In genomic region chr7:29564455-29565185, GRCh38 we compare ENCODE assay signal across 8 cellular contexts. TPM values are rescaled to one million over a fixed set of nuclear protein-coding genes. Genes with fewer than 3 reads are reported as not detected.
DNase-seq lines count a peak whose midpoint lies in the region; ATAC-seq and TF ChIP-seq lines count a peak whose summit lies in the region.

No MANE protein-coding gene starts in this region.

- H3K36me3 ChIP-seq in RWPE2 (ENCODE audit: low read depth): no peaks in the 10 kb centered on the region
- H3K36me3 ChIP-seq in lower lobe of right lung: no peaks in the 10 kb centered on the region
- no peaks in the 10 kb centered on the region for H3K36me3 ChIP-seq in testis (ENCODE audit: low read depth, missing control alignments)

- DNase-seq in stimulated activated CD4-positive, alpha-beta T cell treated with anti-CD3 and anti-CD28 coated beads, Interleukin-15, amount 100 ng/mL, for 24 hours: peak; percentile 18
- no peak for DNase-seq in stimulated activated CD4-positive, alpha-beta T cell treated with anti-CD3 and anti-CD28 coated beads, Interleukin-2, amount 100 ng/mL, for 48 hours
- peak; percentile 72 for DNase-seq in RWPE2 (ENCODE audit: low spot score)
- no peak for DNase-seq in effector memory CD8-positive, alpha-beta T cell
- DNase-seq in lower lobe of right lung: peak; percentile 76
- peak; percentile 61 for DNase-seq in testis
- DNase-seq in NCI-H2171 treated with DMSO at 0.1 percent for 48 hours (lab: John Stamatoyannopoulos, UW): no peak

- no peak for TF ChIP-seq CTCF in RWPE2 (IDR thresholded peaks at IDR 0.05; ENCODE audit: poor library complexity, severe bottlenecking)
- TF ChIP-seq CTCF in lower lobe of right lung (IDR thresholded peaks at IDR 0.05): no peak
- TF ChIP-seq CTCF in testis (IDR thresholded peaks at IDR 0.05): no peak

- H3K27ac Mint-ChIP-seq in effector memory CD8-positive, alpha-beta T cell: no peak overlapping the region

- H3K9me3 Mint-ChIP-seq in effector memory CD8-positive, alpha-beta T cell: peaks cover 0 to 2% of the 10 kb centered on the region in 2 donors

- TF ChIP-seq POLR2A in testis (IDR thresholded peaks at IDR 0.05): no peak

- H3K4me1 Mint-ChIP-seq in effector memory CD8-positive, alpha-beta T cell (ENCODE audit: low read depth in 2 of 2): peaks cover 11 to 17% of the 10 kb centered on the region in 2 donors

- 0% methylated on average over 32 to 43 of the region's 50 CpGs for WGBS in testis, 2 donors

- no peaks in the 10 kb centered on the region for H3K36me3 Mint-ChIP-seq in effector memory CD8-positive, alpha-beta T cell (ENCODE audit: insufficient read depth)

- H3K27me3 ChIP-seq in RWPE2 (ENCODE audit: insufficient read depth, poor library complexity, severe bottlenecking): no peaks in the 10 kb centered on the region
- H3K27me3 ChIP-seq in lower lobe of right lung (ENCODE audit: low read depth): peaks cover 93% of the 10 kb centered on the region
- no peaks in the 10 kb centered on the region for H3K27me3 ChIP-seq in testis

- intact Hi-C loops in lower lobe of right lung (cut with DNase I) (no loop called here), testis (cut with DNase I; ENCODE audit: low total_unique reads) (no loop called here)

- peaks cover 80 to 100% of the 10 kb centered on the region in 2 donors for H3K27me3 Mint-ChIP-seq in effector memory CD8-positive, alpha-beta T cell

- peak overlapping the region; percentile 51 for H3K4me3 ChIP-seq in RWPE2 (ENCODE audit: severe bottlenecking)
- H3K4me3 ChIP-seq in lower lobe of right lung: peak overlapping the region; percentile 60
- H3K4me3 ChIP-seq in testis: peak overlapping the region; percentile 54 to 60

- peak; percentile 61 for ATAC-seq in RWPE2 (ENCODE audit: low read depth)
- ATAC-seq in effector memory CD8-positive, alpha-beta T cell (replicated peaks): no peak
- peak; percentile 71 to 86 for ATAC-seq in lower lobe of right lung
- ATAC-seq in HG02678 (IDR thresholded peaks at IDR 0.05; ENCODE audit: unreplicated experiment): no peak

- peak overlapping the region; percentile 70 to 74 for H3K4me3 Mint-ChIP-seq in effector memory CD8-positive, alpha-beta T cell

- peaks cover 6% of the 10 kb centered on the region for H3K4me1 ChIP-seq in RWPE2 (ENCODE audit: insufficient read depth, poor library complexity, severe bottlenecking)
- H3K4me1 ChIP-seq in lower lobe of right lung: peaks cover 43% of the 10 kb centered on the region
- no peaks in the 10 kb centered on the region for H3K4me1 ChIP-seq in testis

- peak overlapping the region; percentile 77 for H3K27ac ChIP-seq in RWPE2 (ENCODE audit: poor library complexity, severe bottlenecking)
- peak overlapping the region; percentile 65 for H3K27ac ChIP-seq in lower lobe of right lung
- peak overlapping the region in 1 of 2 donors; percentile 57 for H3K27ac ChIP-seq in testis

- H3K9me3 ChIP-seq in RWPE2 (ENCODE audit: severe bottlenecking) (no peaks in the 10 kb centered on the region), lower lobe of right lung (no peaks in the 10 kb centered on the region), testis (no peaks in the 10 kb centered on the region)

RNA-seq across cellular contexts. Expression of gene PRR15, which starts 1.0 kb away (rescaled TPM):
- total RNA-seq in lower lobe of right lung: 4.1 TPM
- total RNA-seq in testis: under 1 TPM in 1 of 2 donors, not detected in 1; 0.71 TPM
- 2.2 TPM for polyA plus RNA-seq in testis (ENCODE audit: insufficient read depth, low read depth, low replicate concordance)

Comparison
In these comparisons a context has a peak if more than half of its experiments do, and no peak if none do; other contexts are left out.
1. DNase-seq: peak in stimulated activated CD4-positive, alpha-beta T cell treated with anti-CD3 and anti-CD28 coated beads, Interleukin-15, amount 100 ng/mL, for 24 hours (single experiment), RWPE2 (single experiment), lower lobe of right lung (single experiment) and testis (single experiment); none in stimulated activated CD4-positive, alpha-beta T cell treated with anti-CD3 and anti-CD28 coated beads, Interleukin-2, amount 100 ng/mL, for 48 hours (0 of 2), effector memory CD8-positive, alpha-beta T cell (0 of 3) and NCI-H2171 treated with DMSO at 0.1 percent for 48 hours (single experiment).
2. ATAC-seq: peak in RWPE2 (single experiment) and lower lobe of right lung (2 of 2); none in effector memory CD8-positive, alpha-beta T cell (single experiment) and HG02678 (single experiment).
3. Peak in every context shown above with its lines, with median percentiles within 50 percentile points of each other: H3K4me3 ChIP-seq.